Comparison of ENCODE assay signal across 8 cellular contexts in the genomic region with DNA sequence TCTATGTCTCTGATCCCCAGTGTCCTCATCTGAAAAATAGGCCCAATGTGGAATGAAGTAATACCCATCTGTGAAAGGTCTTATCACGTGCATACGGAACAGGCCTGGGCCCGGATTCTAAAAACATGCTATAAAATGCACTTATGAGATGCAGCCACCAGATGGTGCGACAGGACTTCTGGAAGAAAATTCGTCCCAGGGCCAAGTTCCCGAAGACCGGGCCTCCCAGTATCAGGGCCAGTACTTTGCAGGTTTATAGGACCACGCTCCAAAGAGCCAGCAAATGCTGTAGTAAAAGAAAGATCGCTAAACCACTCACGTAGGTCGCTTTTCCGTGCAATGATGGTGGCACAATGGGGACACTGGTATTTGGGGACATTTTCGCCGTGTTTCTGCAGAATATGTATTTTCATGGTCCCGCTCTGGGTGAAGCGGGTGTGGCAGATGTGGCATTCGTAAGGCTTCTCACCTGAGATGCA.
DNase-seq lines count a peak whose midpoint lies in the region; ATAC-seq lines count a peak whose summit lies in the region.

No MANE protein-coding gene starts in this region.

- ATAC-seq in HG02798 (IDR thresholded peaks at IDR 0.05; ENCODE audit: poor library complexity, unreplicated experiment) = no peak

- peak; percentile 4 for DNase-seq in stimulated activated CD4-positive, alpha-beta T cell treated with anti-CD3 and anti-CD28 coated beads, Interleukin-12 subunit alpha, Interleukin-12 subunit beta, amount 100 ng/mL, for 4 hours
- no peak for DNase-seq in stimulated activated CD4-positive, alpha-beta T cell treated with anti-CD3 and anti-CD28 coated beads, Interleukin-1b, Interleukin-23, amount 100 ng/mL, for 48 hours
- DNase-seq in NCI-H1694 treated with DMSO at 0.1 percent for 48 hours (lab: John Stamatoyannopoulos, UW) = peak; percentile 16
- DNase-seq in activated T-cell treated with anti-CD3 and anti-CD28 coated beads, Interleukin-2, amount 50 U/mL, for 48 hours = peak; percentile 36 to 47
- peak; percentile 45 to 90 (median 75) for DNase-seq in head of caudate nucleus
- DNase-seq in pons (ENCODE audit: low spot score) = peak; percentile 81
- no peak for DNase-seq in GM19240 (ENCODE audit: insufficient read length, low spot score)

- intact Hi-C loops in head of caudate nucleus (cut with DNase I) = loop anchor here (2.0 to 10.0 kb wide), 2 partner anchors 80 to 690 kb away; no protein-coding TSS in a partner anchor

Comparison
In these comparisons a context has a peak if more than half of its experiments do, and no peak if none do; other contexts are left out.
1. DNase-seq: peak in stimulated activated CD4-positive, alpha-beta T cell treated with anti-CD3 and anti-CD28 coated beads, Interleukin-12 subunit alpha, Interleukin-12 subunit beta, amount 100 ng/mL, for 4 hours (single experiment), NCI-H1694 treated with DMSO at 0.1 percent for 48 hours (single experiment), activated T-cell treated with anti-CD3 and anti-CD28 coated beads, Interleukin-2, amount 50 U/mL, for 48 hours (2 of 2), head of caudate nucleus (42 of 42) and pons (single experiment); none in stimulated activated CD4-positive, alpha-beta T cell treated with anti-CD3 and anti-CD28 coated beads, Interleukin-1b, Interleukin-23, amount 100 ng/mL, for 48 hours (single experiment) and GM19240 (single experiment).